Comparison of ENCODE assay signal across 32 cellular contexts in genomic region chr3:171059978-171060377, GRCh38. TPM values are rescaled to one million over a fixed set of nuclear protein-coding genes. Genes with fewer than 3 reads are reported as not detected.
"Had no signal": no experiment of that assay in that cellular context is flagged by ENCODE, and none has a peak within 500 bp of the region (broad histone marks: within the 10 kb centered on the region; RNA-seq: fewer than 3 reads in every experiment).

No MANE protein-coding gene starts in this region.

- H3K9me3 ChIP-seq: ovary, psoas muscle, spleen, suprapubic skin, testis, tibial artery, transverse colon, upper lobe of right lung, uterus had no signal

- H2AFZ ChIP-seq: neural progenitor cell, parathyroid adenoma had no signal

- H3K4me1 ChIP-seq: neural progenitor cell, parathyroid adenoma, psoas muscle, spleen, suprapubic skin, testis, tibial artery, upper lobe of right lung, uterus had no signal

- DNase-seq: naive thymus-derived CD8-positive, alpha-beta T cell; occipital lobe; ovary; posterior cingulate gyrus; psoas muscle; right cardiac atrium; spleen; stimulated activated CD4-positive, alpha-beta T cell treated with anti-CD3 and anti-CD28 coated beads, Interleukin-12 subunit alpha, Interleukin-12 subunit beta, amount 100 ng/mL, for 4 hours; stimulated activated CD4-positive, alpha-beta T cell treated with anti-CD3 and anti-CD28 coated beads, Interleukin-1b, Interleukin-23, amount 100 ng/mL, for 48 hours; stimulated activated CD4-positive, alpha-beta T cell treated with anti-CD3 and anti-CD28 coated beads, Interleukin-4, amount 100 ng/mL, for 1 hour; stimulated activated CD4-positive, alpha-beta T cell treated with anti-CD3 and anti-CD28 coated beads, Interleukin-4, amount 100 ng/mL, for 4 hours; stimulated activated CD8-positive, alpha-beta memory T cell treated with anti-CD3 and anti-CD28 coated beads, Interleukin-4, amount 100 ng/mL, for 48 hours; stimulated activated naive CD4-positive, alpha-beta T cell; stimulated activated naive CD8-positive, alpha-beta T cell treated with anti-CD3 and anti-CD28 coated beads, Interleukin-15, amount 100 ng/mL, for 72 hours; stimulated activated naive CD8-positive, alpha-beta T cell treated with anti-CD3 and anti-CD28 coated beads, Interleukin-15, Interleukin-2, amounts not matched to agents 100 U/mL and 50 U/mL, for 24 hours; substantia nigra; testis; tibial artery; transverse colon; upper lobe of right lung; uterus had no signal

- H3K9ac ChIP-seq: neural progenitor cell, parathyroid adenoma had no signal

- H3K27me3 ChIP-seq: neural progenitor cell, ovary, spleen, suprapubic skin, testis, tibial artery, transverse colon, upper lobe of right lung, uterus had no signal

- ATAC-seq: naive thymus-derived CD8-positive, alpha-beta T cell; natural killer cell treated with Interleukin-12 subunit alpha and Interleukin-12 subunit beta and Interleukin-15 and Interleukin-18, amount 100 ng/mL, for 72 hours; psoas muscle; right cardiac atrium; sciatic nerve; stimulated activated memory B cell treated with anti-CD40 and anti-IgM and Interleukin-4, amounts not matched to agents 10 μg/mL and 1 μg/mL and 100 μg/mL, for 72 hours; stimulated activated naive CD8-positive, alpha-beta T cell treated with anti-CD3 and anti-CD28 coated beads, Interleukin-15, amount 100 ng/mL, for 72 hours; stimulated activated naive CD8-positive, alpha-beta T cell treated with anti-CD3 and anti-CD28 coated beads, Interleukin-15, Interleukin-2, amounts not matched to agents 100 U/mL and 50 U/mL, for 24 hours; upper lobe of right lung had no signal

- H3K79me2 ChIP-seq: parathyroid adenoma had no signal

- H3K4me3 ChIP-seq: neural progenitor cell, ovary, psoas muscle, skin epidermis, smooth muscle cell, spleen, suprapubic skin, testis, tibial artery, transverse colon, upper lobe of right lung, uterus had no signal

- H3K4me2 ChIP-seq: neural progenitor cell, smooth muscle cell had no signal

- H3K36me3 ChIP-seq: neural progenitor cell, ovary, suprapubic skin, tibial artery, transverse colon, uterus had no signal

- H3K27ac ChIP-seq: neural progenitor cell, ovary, parathyroid adenoma, psoas muscle, skin epidermis, spleen, suprapubic skin, testis, tibial artery, transverse colon, upper lobe of right lung, uterus had no signal

RNA-seq across cellular contexts. Expression of gene SLC2A2, which starts 33.5 kb away (rescaled TPM):
- total RNA-seq: naive thymus-derived CD8-positive, alpha-beta T cell; natural killer cell treated with Interleukin-12 subunit alpha and Interleukin-12 subunit beta and Interleukin-15 and Interleukin-18, amount 100 ng/mL, for 72 hours; occipital lobe; osteoblast; psoas muscle; right cardiac atrium; sciatic nerve; smooth muscle cell; spleen; testis; transverse colon; upper lobe of right lung; urinary bladder; uterus had no signal
- polyA plus RNA-seq: naive thymus-derived CD8-positive, alpha-beta T cell; neural cell; ovary; right cardiac atrium; smooth muscle cell; spleen had no signal
